20 cellular contexts compared by ENCODE assay signal in the genomic region with DNA sequence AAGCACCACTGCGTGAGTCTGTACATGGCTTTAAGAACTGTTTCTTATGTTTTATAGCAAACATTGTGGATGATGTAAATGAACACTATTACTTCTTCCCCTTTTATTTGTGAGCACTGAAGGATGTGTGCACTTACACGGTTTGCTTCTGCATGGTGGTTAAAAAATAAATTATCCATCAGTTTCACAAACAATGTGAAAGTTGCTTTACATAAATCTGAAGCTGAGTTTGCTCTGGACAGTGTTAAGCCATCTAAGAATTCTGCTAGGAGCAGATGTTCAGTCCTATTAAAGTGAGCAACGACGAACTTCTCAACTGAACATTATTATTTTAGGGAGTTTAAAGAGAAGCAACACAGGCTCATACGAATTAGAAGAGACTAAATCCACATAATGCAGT. TPM values are rescaled to one million over a fixed set of nuclear protein-coding genes. Genes with fewer than 3 reads are reported as not detected.
DNase-seq lines count a peak whose midpoint lies in the region; ATAC-seq and TF ChIP-seq lines count a peak whose summit lies in the region.
"Had no signal": no experiment of that assay in that cellular context is flagged by ENCODE, and none has a peak within 500 bp of the region (broad histone marks: within the 10 kb centered on the region; RNA-seq: fewer than 3 reads in every experiment).

No MANE protein-coding gene starts in this region.

- no peaks in the 10 kb centered on the region for H3K9me3 Mint-ChIP-seq in CD8-positive, alpha-beta T cell
- H3K9me3 Mint-ChIP-seq: activated T-helper 2 cell treated with anti-CD3 and anti-CD28 coated beads, Interferon-gamma antibody, Interleukin-2, Interleukin-4, amounts not matched to agents 10 μg/mL and 5 μg/mL and 100 μg/mL, durations not matched to agents 14 hours and 24 hours and 36 hours; CD4-positive, alpha-beta T cell had no signal

- H3K36me3 ChIP-seq in mesenchymal stem cell (ENCODE audit: control insufficient read depth in 1 of 2, insufficient read depth in 2 of 2, low read depth in 1 of 2, low read length in 2 of 2) (no peaks in the 10 kb centered on the region), upper lobe of left lung (no peaks in the 10 kb centered on the region), heart left ventricle (no peaks in the 10 kb centered on the region)
- no peaks in the 10 kb centered on the region for H3K36me3 ChIP-seq in CD8-positive, alpha-beta T cell (ENCODE audit: insufficient read depth, low read length)
- H3K36me3 ChIP-seq: adrenal gland, cardiac muscle cell had no signal

- H3K27ac Mint-ChIP-seq in CD8-positive, alpha-beta T cell, result no peak overlapping the region
- H3K27ac Mint-ChIP-seq: activated T-helper 2 cell treated with anti-CD3 and anti-CD28 coated beads, Interferon-gamma antibody, Interleukin-2, Interleukin-4, amounts not matched to agents 10 μg/mL and 5 μg/mL and 100 μg/mL, durations not matched to agents 14 hours and 24 hours and 36 hours; CD4-positive, alpha-beta T cell had no signal

- intact Hi-C loops in heart left ventricle (cut with DNase I), result no loop called here
- intact Hi-C loops in CD8-positive, alpha-beta T cell (cut with DNase I, micrococcal nuclease), result no loop called here

- no peaks in the 10 kb centered on the region for H3K9me3 ChIP-seq in mesenchymal stem cell (ENCODE audit: control insufficient read depth, low read length)
- no peaks in the 10 kb centered on the region for H3K9me3 ChIP-seq in upper lobe of left lung
- no peaks in the 10 kb centered on the region for H3K9me3 ChIP-seq in heart left ventricle
- H3K9me3 ChIP-seq in CD8-positive, alpha-beta T cell (ENCODE audit: low read length), result no peaks in the 10 kb centered on the region
- H3K9me3 ChIP-seq: adrenal gland had no signal

- H4K91ac ChIP-seq in mesenchymal stem cell (ENCODE audit: low read length), result no peak overlapping the region

- H3K9ac ChIP-seq in mesenchymal stem cell (ENCODE audit: low read length), result no peak overlapping the region

- H3K27ac ChIP-seq in mesenchymal stem cell (ENCODE audit: low read length, poor library complexity, severe bottlenecking) (no peak overlapping the region), upper lobe of left lung (no peak overlapping the region), heart left ventricle (peak overlapping the region in 1 of 12 donors; percentile 75)
- no peak overlapping the region for H3K27ac ChIP-seq in CD8-positive, alpha-beta T cell (ENCODE audit: low read depth, low read length)
- H3K27ac ChIP-seq: adrenal gland, cardiac muscle cell had no signal

- 67% methylated on average over 4 of the region's 5 CpGs for WGBS in mesenchymal stem cell
- 63 to 64% methylated on average over 5 of the region's 5 CpGs for WGBS in upper lobe of left lung, 2 donors
- WGBS in heart left ventricle, 4 donors, result 67 to 73% (median 73%) methylated on average over 5 of the region's 5 CpGs

- no peak for TF ChIP-seq POLR2A in upper lobe of left lung (IDR thresholded peaks at IDR 0.05)
- TF ChIP-seq POLR2A in heart left ventricle (IDR thresholded peaks at IDR 0.05), result no peak

- H2AFZ ChIP-seq in mesenchymal stem cell (ENCODE audit: low read depth, low read length), result no peak overlapping the region

- no peaks in the 10 kb centered on the region for H3K36me3 Mint-ChIP-seq in CD8-positive, alpha-beta T cell

- H3K23ac ChIP-seq in mesenchymal stem cell (ENCODE audit: low read length in 2 of 2), result no peak overlapping the region

- H2BK15ac ChIP-seq in mesenchymal stem cell (ENCODE audit: low read depth, poor library complexity, severe bottlenecking), result no peak overlapping the region

- TF ChIP-seq CTCF in upper lobe of left lung (IDR thresholded peaks at IDR 0.05) (no peak), heart left ventricle (IDR thresholded peaks at IDR 0.05) (no peak)
- TF ChIP-seq CTCF in CD8-positive, alpha-beta T cell (IDR thresholded peaks at IDR 0.05), result no peak

- TF ChIP-seq EP300 in upper lobe of left lung (IDR thresholded peaks at IDR 0.05), result no peak

- no peak overlapping the region for H3K18ac ChIP-seq in mesenchymal stem cell (ENCODE audit: low read depth in 1 of 2, low read length in 2 of 2)

- no peak overlapping the region for H2BK5ac ChIP-seq in mesenchymal stem cell (ENCODE audit: low read depth, low read length, poor library complexity, severe bottlenecking)

- no peak overlapping the region for H2BK120ac ChIP-seq in mesenchymal stem cell (ENCODE audit: low read depth, low read length)

- H3K4me1 Mint-ChIP-seq in CD8-positive, alpha-beta T cell (ENCODE audit: low read depth), result no peaks in the 10 kb centered on the region

- POLR2A ChIA-PET in CD8-positive, alpha-beta T cell (lab: Charles Lee), result no interaction called here

- no peak overlapping the region for H3K4me3 Mint-ChIP-seq in CD8-positive, alpha-beta T cell
- H3K4me3 Mint-ChIP-seq: CD4-positive, alpha-beta T cell had no signal

- CTCF ChIA-PET in CD8-positive, alpha-beta T cell (lab: Charles Lee), result no interaction called here

- no peaks in the 10 kb centered on the region for H3K79me1 ChIP-seq in mesenchymal stem cell (replicated peaks; ENCODE audit: low read length, poor library complexity, severe bottlenecking)

- H3K4me3 ChIP-seq in mesenchymal stem cell (ENCODE audit: insufficient read depth in 1 of 2, low read depth in 1 of 2, low read length in 2 of 2), result no peak overlapping the region
- no peak overlapping the region for H3K4me3 ChIP-seq in upper lobe of left lung
- H3K4me3 ChIP-seq in heart left ventricle, result no peak overlapping the region
- no peak overlapping the region for H3K4me3 ChIP-seq in CD8-positive, alpha-beta T cell (ENCODE audit: low read depth, low read length)
- H3K4me3 ChIP-seq: adrenal gland, cardiac muscle cell had no signal

- no peak overlapping the region for H2AK5ac ChIP-seq in mesenchymal stem cell (ENCODE audit: low read length, severe bottlenecking)

- H3K27me3 Mint-ChIP-seq in CD8-positive, alpha-beta T cell (ENCODE audit: low read depth), result no peaks in the 10 kb centered on the region
- H3K27me3 Mint-ChIP-seq: CD4-positive, alpha-beta T cell had no signal

- H4K8ac ChIP-seq in mesenchymal stem cell (ENCODE audit: low read length), result no peak overlapping the region

- H3K4me1 ChIP-seq in mesenchymal stem cell (ENCODE audit: control insufficient read depth, insufficient read depth, low read depth, low read length) (peaks cover 12% of the 10 kb centered on the region), upper lobe of left lung (peaks cover 14 to 33% (median 28%) of the 10 kb centered on the region in 4 donors), heart left ventricle (peaks cover 0 to 40% (median 12%) of the 10 kb centered on the region in 12 donors)
- H3K4me1 ChIP-seq in CD8-positive, alpha-beta T cell (ENCODE audit: insufficient read depth, low read length), result no peaks in the 10 kb centered on the region

- no peak overlapping the region for H3K4ac ChIP-seq in mesenchymal stem cell (ENCODE audit: low read depth in 1 of 2, low read length in 2 of 2)

- peak; percentile 42 for DNase-seq in CD1c-positive myeloid dendritic cell (ENCODE audit: extremely low spot score)
- peak; percentile 9 for DNase-seq in mesenchymal stem cell
- DNase-seq in upper lobe of left lung, result no peak
- DNase-seq in stimulated activated CD4-positive, alpha-beta T cell treated with anti-CD3 and anti-CD28 coated beads, Interleukin-1b, Interleukin-23, amount 100 ng/mL, for 48 hours, result no peak
- no peak for DNase-seq in heart left ventricle
- no peak for DNase-seq in CD8-positive, alpha-beta T cell
- DNase-seq: activated CD4-positive, CD25-positive, alpha-beta regulatory T cell treated with anti-CD3 and anti-CD28 coated beads, Interleukin-2, amount 50 U/mL, for 72 hours; adrenal gland; CD4-positive, alpha-beta T cell; Kasumi-1; NCI-H526 treated with DMSO at 0.1 percent for 48 hours; stimulated activated naive CD4-positive, alpha-beta T cell; T1000; trophoblast cell had no signal

- peak; percentile 72 for ATAC-seq in GM19395 (IDR thresholded peaks at IDR 0.05; ENCODE audit: unreplicated experiment)
- ATAC-seq in HG03175 (IDR thresholded peaks at IDR 0.05; ENCODE audit: unreplicated experiment), result peak; percentile 80
- ATAC-seq in upper lobe of left lung (ENCODE audit: low FRiP score in 2 of 2), result no peak
- ATAC-seq in heart left ventricle, result no peak
- ATAC-seq in CD8-positive, alpha-beta T cell, result no peak
- ATAC-seq: left lobe of liver, SK-N-SH treated with all-trans-retinoic acid at 6 μM for 48 hours had no signal

- no peak overlapping the region for H2BK12ac ChIP-seq in mesenchymal stem cell (ENCODE audit: low read length in 2 of 2)

- no peak overlapping the region for H3K4me2 ChIP-seq in mesenchymal stem cell (ENCODE audit: low read length, poor library complexity, severe bottlenecking)

- no peaks in the 10 kb centered on the region for H3K27me3 ChIP-seq in mesenchymal stem cell (ENCODE audit: control insufficient read depth in 1 of 2, insufficient read depth in 1 of 2, low read length in 2 of 2)
- H3K27me3 ChIP-seq in upper lobe of left lung, result no peaks in the 10 kb centered on the region
- H3K27me3 ChIP-seq in heart left ventricle, result no peaks in the 10 kb centered on the region
- H3K27me3 ChIP-seq in CD8-positive, alpha-beta T cell (ENCODE audit: insufficient read depth, low read length), result no peaks in the 10 kb centered on the region
- H3K27me3 ChIP-seq: adrenal gland, cardiac muscle cell had no signal

- no peak overlapping the region for H3K14ac ChIP-seq in mesenchymal stem cell (ENCODE audit: low read length in 2 of 2)

RNA-seq across cellular contexts. Expression of a gene that starts 52.4 kb away (rescaled TPM):
- polyA plus RNA-seq in mesenchymal stem cell (2013, experiment 1 of 2), result 183 TPM
- polyA plus RNA-seq in mesenchymal stem cell (2013, experiment 2 of 2), result 181 TPM
- 100 to 1,000 TPM; 199 to 483 (median 293) TPM for total RNA-seq in upper lobe of left lung
- 100 to 1,000 TPM; 125 to 275 (median 205) TPM for total RNA-seq in heart left ventricle
- 100 to 1,000 TPM in 1 of 2 donors, 10 to 100 TPM in 1; 99.1 to 110 TPM for polyA plus RNA-seq in heart left ventricle
- total RNA-seq in CD8-positive, alpha-beta T cell, result 100 to 1,000 TPM; 355 to 361 TPM

Comparison
In these comparisons a context has a peak if more than half of its experiments do, and no peak if none do; other contexts are left out.
1. DNase-seq: peak in CD1c-positive myeloid dendritic cell (single experiment) and mesenchymal stem cell (single experiment); none in upper lobe of left lung (0 of 2), stimulated activated CD4-positive, alpha-beta T cell treated with anti-CD3 and anti-CD28 coated beads, Interleukin-1b, Interleukin-23, amount 100 ng/mL, for 48 hours (single experiment), heart left ventricle (0 of 5) and CD8-positive, alpha-beta T cell (0 of 7).
2. ATAC-seq: peak in GM19395 (single experiment) and HG03175 (single experiment); none in upper lobe of left lung (0 of 2), heart left ventricle (0 of 4) and CD8-positive, alpha-beta T cell (single experiment).